ENCODE assay signal across 9 cellular contexts in the genomic region with DNA sequence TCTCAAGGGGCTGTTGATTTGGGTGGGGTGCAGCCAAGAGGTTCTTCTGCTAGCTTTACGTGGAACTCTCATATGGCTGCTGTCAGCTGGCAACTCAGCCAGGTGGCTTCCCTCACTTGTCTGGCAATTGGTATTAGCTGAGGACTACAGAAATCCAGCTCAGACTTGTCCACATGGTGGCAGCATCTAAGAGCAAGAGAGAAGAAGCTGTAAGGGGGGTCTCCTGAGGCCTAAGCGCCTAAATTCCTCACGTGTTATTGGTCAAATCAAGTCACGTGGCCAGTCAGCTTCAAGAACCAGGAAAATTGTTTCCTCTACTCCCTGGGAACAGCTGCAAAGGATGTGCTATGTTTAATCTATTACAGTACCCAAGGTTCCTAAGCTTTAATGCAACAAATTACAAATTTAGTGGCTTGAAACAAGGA. TPM values are rescaled to one million over a fixed set of nuclear protein-coding genes. Genes with fewer than 3 reads are reported as not detected.
DNase-seq lines count a peak whose midpoint lies in the region; ATAC-seq, FAIRE-seq and TF ChIP-seq lines count a peak whose summit lies in the region.
"Had no signal": no experiment of that assay in that cellular context is flagged by ENCODE, and none has a peak within 500 bp of the region (broad histone marks: within the 10 kb centered on the region; RNA-seq: fewer than 3 reads in every experiment).

No MANE protein-coding gene starts in this region.

- no peak overlapping the region for H3K27ac ChIP-seq in psoas muscle

- H3K4me3 ChIP-seq in BE2C (ENCODE audit: low read depth, low read length) (no peak overlapping the region), psoas muscle (no peak overlapping the region)

- H3K9me3 ChIP-seq in BE2C (no peaks in the 10 kb centered on the region), psoas muscle (no peaks in the 10 kb centered on the region)

- H3K27me3 ChIP-seq in BE2C (peaks cover 3% of the 10 kb centered on the region; the same call in 1 of the 2 replicates), psoas muscle (ENCODE audit: insufficient read depth in 3 of 3, low read length in 2 of 3) (no peaks in the 10 kb centered on the region)

- DNase-seq in BE2C: peak; percentile 81
- DNase-seq in GM19240 (ENCODE audit: insufficient read length, low spot score): peak; percentile 46
- DNase-seq in NCI-H2107 treated with DMSO at 0.1 percent for 48 hours (lab: John Stamatoyannopoulos, UW; ENCODE audit: unreplicated experiment): peak; percentile 96
- peak; percentile 81 for DNase-seq in fibroblast of the conjunctiva (ENCODE audit: low read depth)
- DNase-seq in psoas muscle: peak; percentile 36 to 53
- DNase-seq in GOT3 (lab: John Stamatoyannopoulos, UW): no peak

- intact Hi-C loops in psoas muscle (cut with DNase I): loop anchor here (5.0 to 10.0 kb wide), 5 partner anchors 176 to 354 kb away; no protein-coding TSS in a partner anchor

- ATAC-seq in psoas muscle: no peak
- no peak for ATAC-seq in GM21717 (IDR thresholded peaks at IDR 0.05; ENCODE audit: unreplicated experiment)

- H3K36me3 ChIP-seq in BE2C (no peaks in the 10 kb centered on the region), psoas muscle (ENCODE audit: insufficient read depth in 1 of 2, low read depth in 1 of 2) (no peaks in the 10 kb centered on the region)

- whole genome bisulfite sequencing in psoas muscle, 3 donors: 12 to 22% (median 18%) methylated on average over 4 of the region's 4 CpGs

- TF ChIP-seq CTCF in BE2C (IDR thresholded peaks at IDR 0.05; ENCODE audit: low read depth, low read length) (peak; percentile 87), psoas muscle (IDR thresholded peaks at IDR 0.05) (peak; percentile 50)

- FAIRE-seq in TTC549 (lab: Jason Lieb, UNC): peak; percentile 88

- H3K4me1 ChIP-seq in BE2C (peaks cover 8% of the 10 kb centered on the region), psoas muscle (peaks cover 10% of the 10 kb centered on the region)

RNA-seq across cellular contexts. Expression of a gene that starts 4.2 kb away (rescaled TPM):
- 3.3 TPM for polyA plus RNA-seq in BE2C (2012; ENCODE audit: insufficient read depth, insufficient read length, low read depth)
- 1 to 10 TPM in 3 of 4 donors, under 1 TPM in 1; 0.57 to 2.0 (median 1.4) TPM for total RNA-seq in psoas muscle
- 1 to 10 TPM in 2 of 3 donors, under 1 TPM in 1; 0.25 to 1.2 (median 1.0) TPM for polyA plus RNA-seq in psoas muscle
- polyA plus RNA-seq: immature natural killer cell had no signal

RNA-seq across cellular contexts. Expression of a gene that starts 18.8 kb away (rescaled TPM):
- 24.4 TPM for polyA plus RNA-seq in BE2C (2012; ENCODE audit: insufficient read depth, insufficient read length, low read depth)
- 10 to 100 TPM; 32.1 to 41.8 (median 37.6) TPM for total RNA-seq in psoas muscle
- polyA plus RNA-seq in psoas muscle: 10 to 100 TPM; 21.4 to 40.3 (median 32.8) TPM

RNA-seq across cellular contexts. Expression of a gene that starts 53.6 kb away (rescaled TPM):
- polyA plus RNA-seq in BE2C (2012; ENCODE audit: insufficient read depth, insufficient read length, low read depth): 37.2 TPM
- total RNA-seq in psoas muscle: 100 to 1,000 TPM in 3 of 4 donors, 10 to 100 TPM in 1; 89.4 to 198 (median 167) TPM
- polyA plus RNA-seq in psoas muscle: 100 to 1,000 TPM; 108 to 191 (median 112) TPM
